8 cellular contexts compared by ENCODE assay signal in genomic region chr19:55386515-55386947, GRCh38. TPM values are rescaled to one million over a fixed set of nuclear protein-coding genes. Genes with fewer than 3 reads are reported as not detected.
DNase-seq lines count a peak whose midpoint lies in the region; ATAC-seq and TF ChIP-seq lines count a peak whose summit lies in the region.

No MANE protein-coding gene starts in this region.

- CTCF ChIA-PET in AG04450 (lab: Charles Lee): interaction anchor here (2.3 kb wide), 1 partner anchor 118 kb away, joined by 10 read pairs; no protein-coding TSS in a partner anchor

- peak overlapping the region; percentile 97 for H3K4me3 Mint-ChIP-seq in central memory CD8-positive, alpha-beta T cell

- H3K27ac ChIP-seq in AG04450 (ENCODE audit: low read depth, low read length): peak overlapping the region; percentile 68
- no peak overlapping the region; the same call in 1 of the 2 replicates for H3K27ac ChIP-seq in KMS-11
- peak overlapping the region; percentile 85 for H3K27ac ChIP-seq in muscle layer of duodenum (ENCODE audit: low read length)

- H3K4me3 ChIP-seq in AG04450 (ENCODE audit: low read depth, low read length) (peak overlapping the region; percentile 99), KMS-11 (IDR thresholded peaks at IDR 0.05; ENCODE audit: insufficient read depth, low read depth, low read length) (peak overlapping the region; percentile 35), muscle layer of duodenum (ENCODE audit: low read depth in 1 of 2, low read length in 2 of 2) (peak overlapping the region; percentile 92 to 97)

- H3K9me3 Mint-ChIP-seq in central memory CD8-positive, alpha-beta T cell: no peaks in the 10 kb centered on the region

- H3K27me3 ChIP-seq in AG04450 (ENCODE audit: control insufficient read depth, insufficient read depth, low read length) (no peaks in the 10 kb centered on the region), KMS-11 (ENCODE audit: insufficient read depth, low read depth) (no peaks in the 10 kb centered on the region), muscle layer of duodenum (ENCODE audit: low read depth, low read length) (no peaks in the 10 kb centered on the region)

- H3K27me3 Mint-ChIP-seq in central memory CD8-positive, alpha-beta T cell: no peaks in the 10 kb centered on the region

- H3K79me2 ChIP-seq in KMS-11 (ENCODE audit: insufficient read depth, low read depth): peaks cover 44% of the 10 kb centered on the region

- TF ChIP-seq CTCF in AG04450 (IDR thresholded peaks at IDR 0.05; ENCODE audit: low read depth, low read length) (no peak), KMS-11 (conservative IDR thresholded peaks at IDR 0.05; ENCODE audit: low read depth, low read length) (no peak)

- peaks cover 85% of the 10 kb centered on the region for H3K4me1 Mint-ChIP-seq in central memory CD8-positive, alpha-beta T cell

- POLR2A ChIA-PET in AG04450 (lab: Yijun Ruan, JAX): interaction anchor here (0.9 to 10.3 kb wide), 3 partner anchors 18 to 48 kb away, joined by 3 to 93 read pairs (median 4); partner anchors contain the start of genes KMT5C and UBE2S

- H3K4me1 ChIP-seq in KMS-11 (ENCODE audit: low read depth, poor library complexity, severe bottlenecking) (peaks cover 38% of the 10 kb centered on the region), muscle layer of duodenum (ENCODE audit: control insufficient read depth in 1 of 2, insufficient read depth in 2 of 2, low read length in 2 of 2) (peaks cover 24 to 46% of the 10 kb centered on the region in 2 donors)

- H3K9ac ChIP-seq in KMS-11: peak overlapping the region; percentile 77

- H3K36me3 Mint-ChIP-seq in central memory CD8-positive, alpha-beta T cell (ENCODE audit: insufficient read depth): peaks cover 46% of the 10 kb centered on the region

- H2AFZ ChIP-seq in KMS-11 (ENCODE audit: low read depth): no peak overlapping the region

- H3K9me3 ChIP-seq in AG04450 (ENCODE audit: control insufficient read depth, insufficient read depth, low read length) (peaks cover 4% of the 10 kb centered on the region; the same call in 1 of the 2 replicates), muscle layer of duodenum (ENCODE audit: control insufficient read depth in 1 of 2, low read length in 2 of 2) (no peaks in the 10 kb centered on the region)

- peaks cover 18% of the 10 kb centered on the region; the same call in 1 of the 2 replicates for H3K36me3 ChIP-seq in KMS-11 (ENCODE audit: insufficient read depth)
- peaks cover 23 to 33% of the 10 kb centered on the region in 2 donors for H3K36me3 ChIP-seq in muscle layer of duodenum (ENCODE audit: control insufficient read depth in 1 of 2, insufficient read depth in 2 of 2, low read length in 2 of 2)

- H4K20me1 ChIP-seq in KMS-11 (ENCODE audit: insufficient read depth): peaks cover 34% of the 10 kb centered on the region

- H3K4me2 ChIP-seq in KMS-11: peak overlapping the region; percentile 94

- peak overlapping the region; percentile 99 for H3K27ac Mint-ChIP-seq in central memory CD8-positive, alpha-beta T cell (ENCODE audit: low read depth)

- ATAC-seq in central memory CD8-positive, alpha-beta T cell (replicated peaks; ENCODE audit: extremely low read depth, poor library complexity, severe bottlenecking): no peak
- ATAC-seq in HG02678 (IDR thresholded peaks at IDR 0.05; ENCODE audit: unreplicated experiment): no peak

- DNase-seq in AG04450 (ENCODE audit: low read depth, low spot score): no peak
- no peak for DNase-seq in central memory CD8-positive, alpha-beta T cell (ENCODE audit: low spot score in 2 of 2)
- no peak for DNase-seq in amniotic stem cell (lab: John Stamatoyannopoulos, UW)
- DNase-seq in NCI-H345 (lab: John Stamatoyannopoulos, UW): no peak
- DNase-seq in mesenteric fat pad (ENCODE audit: low spot score): no peak

RNA-seq across cellular contexts. Expression of gene RPL28, which starts 0.8 kb away (rescaled TPM):
- 325 and 535 TPM in 2 replicates for polyA plus RNA-seq in AG04450 (2011; rRNA removed)
- polyA minus RNA-seq in AG04450 (2011; rRNA and poly(A)+ RNA removed): 998 and 1,283 TPM in 2 replicates
- 1,147 TPM for total RNA-seq in mesenteric fat pad

RNA-seq across cellular contexts. Expression of gene TMEM238, which starts 2.4 kb away (rescaled TPM):
- not detected in 2 replicates for polyA plus RNA-seq in AG04450 (2011; rRNA removed)
- polyA minus RNA-seq in AG04450 (2011; rRNA and poly(A)+ RNA removed): not detected in 2 replicates
- 0.90 TPM for total RNA-seq in mesenteric fat pad

RNA-seq across cellular contexts. Expression of gene TMEM190, which starts 9.9 kb away (rescaled TPM):
- polyA plus RNA-seq in AG04450 (2011; rRNA removed): 0.32 and 0.50 TPM in 2 replicates
- not detected in 2 replicates for polyA minus RNA-seq in AG04450 (2011; rRNA and poly(A)+ RNA removed)
- not detected for total RNA-seq in mesenteric fat pad

RNA-seq across cellular contexts. Expression of gene IL11, which starts 16.3 kb away (rescaled TPM):
- 14.8 and 19.9 TPM in 2 replicates for polyA plus RNA-seq in AG04450 (2011; rRNA removed)
- polyA minus RNA-seq in AG04450 (2011; rRNA and poly(A)+ RNA removed): 9.2 and 10.4 TPM in 2 replicates
- total RNA-seq in mesenteric fat pad: not detected

RNA-seq across cellular contexts. Expression of gene UBE2S, which starts 21.1 kb away (rescaled TPM):
- 28.9 and 39.0 TPM in 2 replicates for polyA plus RNA-seq in AG04450 (2011; rRNA removed)
- 34.5 and 41.0 TPM in 2 replicates for polyA minus RNA-seq in AG04450 (2011; rRNA and poly(A)+ RNA removed)
- total RNA-seq in mesenteric fat pad: 24.2 TPM

Comparison
In these comparisons a context has a peak if more than half of its experiments do, and no peak if none do; other contexts are left out.
1. H3K4me3 ChIP-seq: peak in every context shown above with its lines; median percentile 99 in AG04450; 94 in muscle layer of duodenum; 35 in KMS-11.